ENCODE assay signal across 1 cellular context in genomic region chr7:116949941-116950801, GRCh38.
TF ChIP-seq lines count a peak whose summit lies in the region.

No MANE protein-coding gene starts in this region.

TF ChIP-seq in K562, 482 proteins besides CTCF, POLR2A, EP300 and RAD21 (continued from another document and continues in another):
- TF ChIP-seq E2F5 (CRISPR knock-in tag; IDR thresholded peaks at IDR 0.05) (no peak), CSDE1 (IDR thresholded peaks at IDR 0.05) (peak; percentile 81 to 87), ATF1 (CRISPR knock-in tag; IDR thresholded peaks at IDR 0.05) (no peak), ATF1 (tag; IDR thresholded peaks at IDR 0.05) (peak; percentile 63), ESRRA (IDR thresholded peaks at IDR 0.05; ENCODE audit: borderline replicate concordance, low read depth) (no peak), ARID4B (CRISPR knock-in tag; IDR thresholded peaks at IDR 0.05) (no peak), ZBTB2 (IDR thresholded peaks at IDR 0.05) (peak; percentile 99), ETV1 (tag; conservative IDR thresholded peaks at IDR 0.05; ENCODE audit: low read depth) (peak; percentile 93), NR4A1 (CRISPR knock-in tag; IDR thresholded peaks at IDR 0.05) (no peak; the same call in 1 of the 2 replicates), NR4A1 (tag; IDR thresholded peaks at IDR 0.05) (peak; percentile 76; the same call in 1 of the 2 replicates), ZBTB7A (IDR thresholded peaks at IDR 0.05; ENCODE audit: borderline replicate concordance, control insufficient read depth, low read depth, low read length) (no peak), HDAC1 (IDR thresholded peaks at IDR 0.05) (peak; percentile 100), PKNOX1 (IDR thresholded peaks at IDR 0.05) (peak; percentile 97), SRSF7 (optimal IDR thresholded peaks at IDR 0.05; ENCODE audit: low read depth, low read length) (no peak), ZNF655 (CRISPR knock-in tag; IDR thresholded peaks at IDR 0.05) (no peak), YY1 (IDR thresholded peaks at IDR 0.05; ENCODE audit: borderline replicate concordance in 1 of 3, control insufficient read depth in 1 of 3, extremely low read depth in 1 of 3, insufficient read depth in 3 of 3, insufficient read length in 1 of 3, insufficient replicate concordance in 2 of 3, low read depth in 1 of 3, low read length in 2 of 3) (no peak), ZNF766 (CRISPR knock-in tag; conservative IDR thresholded peaks at IDR 0.05) (no peak), OTX1 (CRISPR knock-in tag; IDR thresholded peaks at IDR 0.05) (peak; percentile 96), SMAD4 (CRISPR knock-in tag; conservative IDR thresholded peaks at IDR 0.05) (peak; percentile 77), SMARCA5 (IDR thresholded peaks at IDR 0.05) (peak; percentile 98), CEBPZ (IDR thresholded peaks at IDR 0.05; ENCODE audit: borderline replicate concordance, low read depth, low read length) (no peak), RNF2 (IDR thresholded peaks at IDR 0.05) (peak; percentile 54; the same call in 1 of the 2 replicates), VEZF1 (CRISPR knock-in tag; IDR thresholded peaks at IDR 0.05) (peak; percentile 70), ZNF436 (CRISPR knock-in tag; IDR thresholded peaks at IDR 0.05) (no peak), NFIC (IDR thresholded peaks at IDR 0.05) (peak; percentile 88), RHOXF2B (CRISPR knock-in tag; conservative IDR thresholded peaks at IDR 0.05) (no peak), ZNF280B (CRISPR knock-in tag; IDR thresholded peaks at IDR 0.05) (0 out of 2 replicates have a peak, but pooled peaks have one; percentile 50), MBD2 (IDR thresholded peaks at IDR 0.05; ENCODE audit: borderline replicate concordance, low read depth) (peak; percentile 79; the same call in 1 of the 2 replicates), SMARCB1 (IDR thresholded peaks at IDR 0.05; ENCODE audit: insufficient read length, low read depth) (no peak), CREB1 (IDR thresholded peaks at IDR 0.05) (peak; percentile 58; the same call in 1 of the 2 replicates), CREB1 (CRISPR knock-in tag; IDR thresholded peaks at IDR 0.05) (no peak), BRCA1 (IDR thresholded peaks at IDR 0.05) (no peak), BRCA1 (CRISPR knock-in tag; IDR thresholded peaks at IDR 0.05) (no peak), SNAPC5 (CRISPR knock-in tag; IDR thresholded peaks at IDR 0.05) (no peak), ERF (CRISPR knock-in tag; IDR thresholded peaks at IDR 0.05) (0 out of 2 replicates have a peak, but pooled peaks have one; percentile 43), TBP (optimal IDR thresholded peaks at IDR 0.05; ENCODE audit: low read depth, low read length) (peak; percentile 44), SRF (CRISPR knock-in tag; IDR thresholded peaks at IDR 0.05) (peak in 1 of 2 experiments; percentile 73; a peak in 2 of 4 replicates), LEF1 (IDR thresholded peaks at IDR 0.05) (peak; percentile 96), ZFP30 (CRISPR knock-in tag; IDR thresholded peaks at IDR 0.05; ENCODE audit: borderline replicate concordance) (no peak), ZNF668 (CRISPR knock-in tag; IDR thresholded peaks at IDR 0.05) (no peak), TAF15 (IDR thresholded peaks at IDR 0.05; ENCODE audit: low read depth, low read length) (no peak), ASH1L (IDR thresholded peaks at IDR 0.05; ENCODE audit: borderline replicate concordance, low read depth, partially characterized antibody) (peak; percentile 80), ATF7 (IDR thresholded peaks at IDR 0.05) (peak; percentile 82; the same call in 1 of the 2 replicates), GTF2B (IDR thresholded peaks at IDR 0.05; ENCODE audit: extremely low read depth, insufficient read length) (no peak), HNRNPLL (IDR thresholded peaks at IDR 0.05; ENCODE audit: low read depth, low read length, poor library complexity, severe bottlenecking) (no peak), GABPB1 (CRISPR knock-in tag; IDR thresholded peaks at IDR 0.05) (no peak), TAF1 (IDR thresholded peaks at IDR 0.05; ENCODE audit: control insufficient read depth, extremely low read depth, insufficient read depth, low read length, severe bottlenecking) (peak; percentile 23)
